7 cellular contexts compared by ENCODE assay signal in the genomic region with DNA sequence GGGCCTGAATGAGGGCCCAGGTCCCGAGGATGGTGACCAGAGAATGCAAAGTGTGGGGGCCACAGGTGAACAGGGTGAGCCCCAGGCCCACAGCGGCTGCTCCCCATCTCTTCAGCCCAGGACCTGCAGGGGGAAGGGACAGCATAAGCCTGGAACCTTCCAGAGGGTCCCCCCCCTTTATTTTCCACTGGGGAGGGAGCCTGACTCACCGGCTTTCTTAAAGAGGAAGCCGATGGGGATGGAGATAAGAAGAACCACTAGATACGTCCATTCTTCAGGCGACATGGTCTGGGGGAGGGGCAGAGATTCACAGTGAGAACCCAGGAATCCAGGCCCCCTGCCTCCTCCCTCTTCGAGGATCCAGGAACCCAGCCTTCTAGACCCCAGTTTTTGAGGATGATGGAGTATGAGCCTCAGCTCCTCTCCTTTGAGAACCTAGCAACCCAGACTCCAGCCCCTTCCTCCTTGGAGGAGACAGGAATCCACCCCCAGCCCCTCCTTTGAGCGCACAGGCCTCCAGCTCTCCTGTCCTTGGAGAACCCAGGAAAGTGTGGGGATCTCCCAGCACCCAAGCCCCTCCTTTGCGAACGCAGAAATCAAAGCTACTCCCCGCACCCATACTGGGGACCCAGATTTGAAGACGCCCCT. TPM values are rescaled to one million over a fixed set of nuclear protein-coding genes. Genes with fewer than 3 reads are reported as not detected.
DNase-seq lines count a peak whose midpoint lies in the region; ATAC-seq and TF ChIP-seq lines count a peak whose summit lies in the region.
"Had no signal": no experiment of that assay in that cellular context is flagged by ENCODE, and none has a peak within 500 bp of the region (broad histone marks: within the 10 kb centered on the region; RNA-seq: fewer than 3 reads in every experiment).

No MANE protein-coding gene starts in this region.

- no peaks in the 10 kb centered on the region for H3K9me3 Mint-ChIP-seq in activated CD8-positive, alpha-beta T cell treated with anti-CD3 and anti-CD28 coated beads for 36 hours

- peak overlapping the region; percentile 90 for H3K27ac Mint-ChIP-seq in activated CD8-positive, alpha-beta T cell treated with anti-CD3 and anti-CD28 coated beads for 36 hours

- CTCF ChIA-PET in activated CD8-positive, alpha-beta T cell treated with anti-CD3 and anti-CD28 coated beads for 36 hours (lab: Charles Lee) = interaction anchor here (1.2 to 4.1 kb wide), 5 partner anchors 13 to 49 kb away, joined by 5 to 22 read pairs (median 6); partner anchors contain the start of gene LENG1

- H3K4me1 Mint-ChIP-seq in activated CD8-positive, alpha-beta T cell treated with anti-CD3 and anti-CD28 coated beads for 36 hours (ENCODE audit: low read depth) = peaks cover 28% of the 10 kb centered on the region

- H3K36me3 Mint-ChIP-seq in activated CD8-positive, alpha-beta T cell treated with anti-CD3 and anti-CD28 coated beads for 36 hours (ENCODE audit: low read depth) = peaks cover 29% of the 10 kb centered on the region

- peak; percentile 54 for DNase-seq in Jurkat, Clone E6-1 (ENCODE audit: low read depth, low spot score)
- peak; percentile 76 for DNase-seq in activated CD8-positive, alpha-beta T cell treated with anti-CD3 and anti-CD28 coated beads for 36 hours
- peak; percentile 39 for DNase-seq in inferior parietal cortex (ENCODE audit: extremely low spot score)
- no peak for DNase-seq in NCI-H2196 (lab: John Stamatoyannopoulos, UW; ENCODE audit: unreplicated experiment)
- no peak for DNase-seq in LoVo (ENCODE audit: low spot score)

- TF ChIP-seq CTCF in activated CD8-positive, alpha-beta T cell treated with anti-CD3 and anti-CD28 coated beads for 36 hours (IDR thresholded peaks at IDR 0.05) = no peak

- peak overlapping the region; percentile 98 for H3K27ac ChIP-seq in temporal lobe (ENCODE audit: low read depth, low read length)

- POLR2A ChIA-PET in activated CD8-positive, alpha-beta T cell treated with anti-CD3 and anti-CD28 coated beads for 36 hours (lab: Charles Lee) = interaction anchor here (0.7 to 18.7 kb wide), 9 partner anchors 10 to 73 kb away, joined by 3 to 419 read pairs (median 5); partner anchors contain the start of genes LENG1, PRPF31, RPS9 and TFPT

- H3K4me3 Mint-ChIP-seq in activated CD8-positive, alpha-beta T cell treated with anti-CD3 and anti-CD28 coated beads for 36 hours = peak overlapping the region; percentile 75

- H3K4me3 ChIP-seq in Jurkat, Clone E6-1 (ENCODE audit: low read length) = peak overlapping the region; percentile 59

- intact Hi-C loops in activated CD8-positive, alpha-beta T cell treated with anti-CD3 and anti-CD28 coated beads for 36 hours (cut with micrococcal nuclease) = no loop called here

- no peaks in the 10 kb centered on the region for H3K27me3 Mint-ChIP-seq in activated CD8-positive, alpha-beta T cell treated with anti-CD3 and anti-CD28 coated beads for 36 hours

- ATAC-seq in activated CD8-positive, alpha-beta T cell treated with anti-CD3 and anti-CD28 coated beads for 36 hours = no peak

RNA-seq across cellular contexts. Expression of gene MBOAT7, which starts 1.0 kb away (rescaled TPM):
- polyA plus RNA-seq in Jurkat, Clone E6-1 (2012; ENCODE audit: insufficient read depth, insufficient read length) = 50.3 TPM
- total RNA-seq in activated CD8-positive, alpha-beta T cell treated with anti-CD3 and anti-CD28 coated beads for 36 hours = 10 to 100 TPM; 53.8 to 55.4 TPM
- 18.9 TPM for total RNA-seq in temporal lobe

RNA-seq across cellular contexts. Expression of gene TSEN34, which starts 2.8 kb away (rescaled TPM):
- 20.6 TPM for polyA plus RNA-seq in Jurkat, Clone E6-1 (2012; ENCODE audit: insufficient read depth, insufficient read length)
- total RNA-seq in activated CD8-positive, alpha-beta T cell treated with anti-CD3 and anti-CD28 coated beads for 36 hours = 10 to 100 TPM; 12.5 TPM
- total RNA-seq in temporal lobe = 25.1 TPM

RNA-seq across cellular contexts. Expression of gene RPS9, which starts 12.3 kb away (rescaled TPM):
- 2,252 TPM for polyA plus RNA-seq in Jurkat, Clone E6-1 (2012; ENCODE audit: insufficient read depth, insufficient read length)
- total RNA-seq in activated CD8-positive, alpha-beta T cell treated with anti-CD3 and anti-CD28 coated beads for 36 hours = 1,000 to 10,000 TPM; 1,921 to 1,931 TPM
- total RNA-seq in temporal lobe = 942 TPM

RNA-seq across cellular contexts. Expression of gene TMC4, which starts 15.4 kb away (rescaled TPM):
- 1.9 TPM for polyA plus RNA-seq in Jurkat, Clone E6-1 (2012; ENCODE audit: insufficient read depth, insufficient read length)
- under 1 TPM in 1 of 2 experiments, not detected in 1; 0.54 TPM for total RNA-seq in activated CD8-positive, alpha-beta T cell treated with anti-CD3 and anti-CD28 coated beads for 36 hours
- total RNA-seq in temporal lobe = 0.49 TPM
- total RNA-seq: glomerular endothelial cell had no signal

RNA-seq across cellular contexts. Expression of gene LENG1, which starts 28.8 kb away (rescaled TPM):
- polyA plus RNA-seq in Jurkat, Clone E6-1 (2012; ENCODE audit: insufficient read depth, insufficient read length) = 18.9 TPM
- total RNA-seq in activated CD8-positive, alpha-beta T cell treated with anti-CD3 and anti-CD28 coated beads for 36 hours = 1 to 10 TPM; 3.3 to 4.0 TPM
- 4.7 TPM for total RNA-seq in temporal lobe

Comparison
In these comparisons a context has a peak if more than half of its experiments do, and no peak if none do; other contexts are left out.
1. DNase-seq: peak in Jurkat, Clone E6-1 (single experiment), activated CD8-positive, alpha-beta T cell treated with anti-CD3 and anti-CD28 coated beads for 36 hours (single experiment) and inferior parietal cortex (single experiment); none in NCI-H2196 (single experiment) and LoVo (single experiment).